17 cellular contexts compared by ENCODE assay signal in the genomic region with DNA sequence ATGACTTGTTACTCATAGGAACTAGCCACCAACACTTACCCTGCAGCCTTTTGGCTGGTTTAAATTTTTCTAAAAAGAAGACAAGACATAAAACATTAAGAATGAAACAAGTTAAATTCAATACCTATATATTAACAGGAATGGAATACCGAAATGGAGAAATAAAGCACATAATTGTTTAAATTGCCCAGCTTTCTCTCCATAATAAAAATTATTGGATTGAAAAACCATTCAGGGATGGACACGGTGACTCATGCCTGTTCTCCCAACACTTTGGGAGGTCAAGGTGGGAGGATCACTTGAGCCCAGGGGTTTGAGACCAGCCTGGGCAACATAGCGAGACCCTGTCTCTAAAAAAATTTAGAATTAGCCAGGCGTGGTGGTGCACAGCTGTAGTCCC.
DNase-seq lines count a peak whose midpoint lies in the region; ATAC-seq, FAIRE-seq and TF ChIP-seq lines count a peak whose summit lies in the region.
"Had no signal": no experiment of that assay in that cellular context is flagged by ENCODE, and none has a peak within 500 bp of the region (broad histone marks: within the 10 kb centered on the region; RNA-seq: fewer than 3 reads in every experiment).

No MANE protein-coding gene starts in this region.

- H2AK9ac ChIP-seq in IMR-90 (replicated peaks; ENCODE audit: low read depth, low read length, poor library complexity), result no peak overlapping the region

- in situ Hi-C loops in IMR-90 (cut with MboI; ENCODE audit: low sequenced_read_pairs) (no loop called here), K562 (cut with MboI) (no loop called here), gastrocnemius medialis (cut with MboI; ENCODE audit: low sequenced_read_pairs in 4 of 4) (no loop called here)

- H4K5ac ChIP-seq in IMR-90 (ENCODE audit: low read depth, low read length), result no peak overlapping the region

- POLR2A ChIA-PET in IMR-90 (lab: Charles Lee; ENCODE audit: unreplicated experiment) (no interaction called here), K562 (lab: Yijun Ruan, JAX) (interaction anchor here (1.3 to 1.6 kb wide), 2 partner anchors 11 to 24 kb away, joined by 3 to 5 read pairs; no protein-coding TSS in a partner anchor)

- no CpG with 5 or more reads among the region's 4 CpGs for WGBS in IMR-90 (ENCODE audit: extremely low coverage in 2 of 2, insufficient read length in 1 of 2), 2 experiments
- 1% methylated on average over 4 of the region's 4 CpGs for whole genome bisulfite sequencing in K562 (ENCODE audit: insufficient coverage, low coverage, missing lambda C conversion rate)

- no peak overlapping the region for H2AFZ ChIP-seq in IMR-90 (replicated peaks; ENCODE audit: low read length, poor library complexity)
- H2AFZ ChIP-seq in K562 (ENCODE audit: low read depth, low read length), result no peak overlapping the region

- no peak overlapping the region for H2BK120ac ChIP-seq in IMR-90 (ENCODE audit: low read depth, low read length)

- no peak overlapping the region for H2BK15ac ChIP-seq in IMR-90 (ENCODE audit: low read depth, low read length)

- H3K56ac ChIP-seq in IMR-90 (ENCODE audit: extremely low read depth, insufficient read depth, low read length), result no peak overlapping the region

- H3K79me1 ChIP-seq in IMR-90 (ENCODE audit: low read depth in 1 of 2, low read length in 2 of 2), result no peaks in the 10 kb centered on the region

- no peaks in the 10 kb centered on the region for H3K4me1 ChIP-seq in IMR-90 (ENCODE audit: control insufficient read depth, insufficient read depth, low read length)
- H3K4me1 ChIP-seq in K562 (replicated peaks in 1 of 2; ENCODE audit: control insufficient read depth in 2 of 2, insufficient read depth in 2 of 2, low read length in 2 of 2), result no peaks in the 10 kb centered on the region
- peaks cover 32 to 40% of the 10 kb centered on the region in 2 donors for H3K4me1 ChIP-seq in gastrocnemius medialis
- H3K4me1 ChIP-seq in tibial artery, result no peaks in the 10 kb centered on the region

- no peak overlapping the region for H3K14ac ChIP-seq in IMR-90 (replicated peaks; ENCODE audit: low read depth, low read length)

- H2AK5ac ChIP-seq in IMR-90 (ENCODE audit: low read depth, low read length), result peak overlapping the region; percentile 45; the same call in 1 of the 2 replicates

- H3K27me3 ChIP-seq in IMR-90 (ENCODE audit: control insufficient read depth, insufficient read depth, low read length) (no peaks in the 10 kb centered on the region), K562 (ENCODE audit: control insufficient read depth in 2 of 2, insufficient read depth in 2 of 2, low read length in 2 of 2) (peaks cover 17 to 30% of the 10 kb centered on the region in 2 experiments), gastrocnemius medialis (no peaks in the 10 kb centered on the region), tibial artery (no peaks in the 10 kb centered on the region)
- H3K27me3 ChIP-seq: BE2C had no signal

- BruUV-seq in IMR-90 (replicated peaks; lab: Mats Ljungman, UMichigan) (no TSS peak), K562 (replicated peaks; lab: Mats Ljungman, UMichigan) (no TSS peak)

- H3K23ac ChIP-seq in IMR-90 (ENCODE audit: low read depth, low read length), result no peak overlapping the region

- no peak for DNase-seq in IMR-90
- no peak for DNase-seq in K562 (ENCODE audit: extremely low read depth in 1 of 4, low spot score in 3 of 4)
- DNase-seq in gastrocnemius medialis, result no peak
- no peak for DNase-seq in midbrain (lab: John Stamatoyannopoulos, UW)
- DNase-seq in tibial artery, result no peak
- DNase-seq in NCI-H1436 treated with DMSO at 0.1 percent for 48 hours (lab: John Stamatoyannopoulos, UW), result no peak
- DNase-seq: ACHN; BE2C; CD4-positive, CD25-positive, alpha-beta regulatory T cell; CD8-positive, alpha-beta memory T cell; COR-L47; DMS 273 treated with DMSO at 0.1 percent for 48 hours; DMS53; DND-41; EL; H9 had no signal

- H3K4me3 ChIP-seq in IMR-90 (ENCODE audit: insufficient read depth, low read depth, low read length) (no peak overlapping the region), K562 (no peak overlapping the region), gastrocnemius medialis (no peak overlapping the region), tibial artery (no peak overlapping the region)
- H3K4me3 ChIP-seq: GM12878 had no signal

- no peaks in the 10 kb centered on the region for H3K9me1 ChIP-seq in IMR-90 (ENCODE audit: insufficient read depth, low read length)
- H3K9me1 ChIP-seq in K562 (ENCODE audit: control insufficient read depth, insufficient read depth, low read length), result no peaks in the 10 kb centered on the region

- no peak overlapping the region for H2BK5ac ChIP-seq in IMR-90 (ENCODE audit: low read depth, low read length, poor library complexity, severe bottlenecking)

- H3K9ac ChIP-seq in IMR-90 (ENCODE audit: low read depth, low read length) (no peak overlapping the region), K562 (ENCODE audit: insufficient read depth in 1 of 2, low read depth in 2 of 2, low read length in 2 of 2) (no peak overlapping the region)

- H4K8ac ChIP-seq in IMR-90 (ENCODE audit: low read depth in 2 of 2, low read length in 2 of 2), result no peak overlapping the region

- H3K18ac ChIP-seq in IMR-90 (ENCODE audit: low read depth, low read length), result no peak overlapping the region

- H3K36me3 ChIP-seq in IMR-90 (ENCODE audit: control insufficient read depth, insufficient read depth, low read length), result no peaks in the 10 kb centered on the region
- H3K36me3 ChIP-seq in K562 (ENCODE audit: control insufficient read depth, insufficient read depth, low read length), result no peaks in the 10 kb centered on the region
- no peaks in the 10 kb centered on the region for H3K36me3 ChIP-seq in gastrocnemius medialis
- H3K36me3 ChIP-seq in tibial artery, result no peaks in the 10 kb centered on the region
- H3K36me3 ChIP-seq: BE2C had no signal

- ATAC-seq in IMR-90 (ENCODE audit: low read depth) (no peak), K562 (no peak), gastrocnemius medialis (no peak)
- ATAC-seq: GM12878 had no signal

- TF ChIP-seq EP300 in K562 (IDR thresholded peaks at IDR 0.05; ENCODE audit: low read length), result no peak

- dilution Hi-C loops in IMR-90 (cut with HindIII; ENCODE audit: low sequenced_read_pairs, unreplicated experiment), result no loop called here

- TF ChIP-seq CTCF in IMR-90 (conservative IDR thresholded peaks at IDR 0.05; ENCODE audit: low read depth, low read length) (no peak), K562 (IDR thresholded peaks at IDR 0.05 in 2 of 3, conservative IDR thresholded peaks at IDR 0.05 in 1 of 3; ENCODE audit: insufficient read depth in 2 of 3, low read depth in 1 of 3, low read length in 3 of 3) (no peak), gastrocnemius medialis (IDR thresholded peaks at IDR 0.05 in 4 of 5, conservative IDR thresholded peaks at IDR 0.05 in 1 of 5) (no peak), tibial artery (IDR thresholded peaks at IDR 0.05) (no peak)

- no peak overlapping the region for H2BK20ac ChIP-seq in IMR-90 (ENCODE audit: low read depth, low read length)

- intact Hi-C loops in IMR-90 (cut with micrococcal nuclease), result no loop called here
- intact Hi-C loops in K562 (cut with micrococcal nuclease), result no loop called here
- intact Hi-C loops in gastrocnemius medialis (cut with DNase I; ENCODE audit: low total_unique reads), result no loop called here
- intact Hi-C loops in tibial artery (cut with DNase I; ENCODE audit: low total_unique reads), result no loop called here

- no peaks in the 10 kb centered on the region for H4K20me1 ChIP-seq in IMR-90 (ENCODE audit: insufficient read depth, low read length)
- no peaks in the 10 kb centered on the region for H4K20me1 ChIP-seq in K562 (replicated peaks; ENCODE audit: control insufficient read depth, insufficient read depth, low read length)

- H3K27ac ChIP-seq in IMR-90 (ENCODE audit: insufficient read depth, low read length) (no peak overlapping the region), K562 (ENCODE audit: extremely low read depth, low read depth, low read length) (no peak overlapping the region), gastrocnemius medialis (peak overlapping the region; percentile 59 to 88 (median 78)), tibial artery (no peak overlapping the region)

- H3K79me2 ChIP-seq in K562 (ENCODE audit: control insufficient read depth, insufficient read depth, low read length), result no peaks in the 10 kb centered on the region

- no peak overlapping the region for H4K91ac ChIP-seq in IMR-90 (ENCODE audit: insufficient read depth, low read depth, low read length)

- no peak overlapping the region for H3K4me2 ChIP-seq in IMR-90 (ENCODE audit: low read depth, low read length)
- no peak overlapping the region for H3K4me2 ChIP-seq in K562 (ENCODE audit: insufficient read depth, low read length)

- H3K9me3 ChIP-seq in IMR-90 (ENCODE audit: control insufficient read depth, insufficient read depth, low read length), result no peaks in the 10 kb centered on the region
- no peaks in the 10 kb centered on the region for H3K9me3 ChIP-seq in K562 (replicated peaks; ENCODE audit: control insufficient read depth, insufficient read depth, low read depth, low read length)
- no peaks in the 10 kb centered on the region for H3K9me3 ChIP-seq in gastrocnemius medialis
- no peaks in the 10 kb centered on the region for H3K9me3 ChIP-seq in tibial artery
- H3K9me3 ChIP-seq: BE2C had no signal

- CTCF ChIA-PET in IMR-90 (lab: Yijun Ruan, JAX), result no interaction called here
- CTCF ChIA-PET in K562 (lab: Yijun Ruan, JAX; ENCODE audit: low intra/inter-chr PET ratio), result no interaction called here

- no peak for FAIRE-seq in K562 (lab: Jason Lieb, UNC)
- FAIRE-seq: GM12878 had no signal

- no peak overlapping the region for H3K4ac ChIP-seq in IMR-90 (ENCODE audit: low read depth, low read length)

- no peak for TF ChIP-seq POLR2A in IMR-90 (IDR thresholded peaks at IDR 0.05; ENCODE audit: low read depth, low read length)
- no peak for TF ChIP-seq POLR2A in K562 (conservative IDR thresholded peaks at IDR 0.05)
- TF ChIP-seq POLR2A in gastrocnemius medialis (IDR thresholded peaks at IDR 0.05), result no peak

- no peak for TF ChIP-seq RAD21 in IMR-90 (IDR thresholded peaks at IDR 0.05; ENCODE audit: low read length)
- TF ChIP-seq RAD21 in K562 (CRISPR knock-in tag; conservative IDR thresholded peaks at IDR 0.05 in 1 of 2, IDR thresholded peaks at IDR 0.05 in 1 of 2), result no peak

TF ChIP-seq in IMR-90, 13 proteins besides CTCF, POLR2A, EP300 and RAD21 (continues in another document):
- TF ChIP-seq RFX5 (IDR thresholded peaks at IDR 0.05; ENCODE audit: low read depth, low read length) (no peak), SMC3 (IDR thresholded peaks at IDR 0.05; ENCODE audit: low read depth, low read length) (no peak), MAZ (IDR thresholded peaks at IDR 0.05; ENCODE audit: borderline replicate concordance, low read depth, low read length) (no peak), MAFK (IDR thresholded peaks at IDR 0.05; ENCODE audit: low read depth, low read length) (no peak)

TF ChIP-seq in K562, 482 proteins besides CTCF, POLR2A, EP300 and RAD21:
- TF ChIP-seq CBX8 (IDR thresholded peaks at IDR 0.05; ENCODE audit: borderline replicate concordance, extremely low read depth, low read depth, low read length, poor library complexity, severe bottlenecking) (peak; percentile 99), ZNF707 (CRISPR knock-in tag; conservative IDR thresholded peaks at IDR 0.05) (no peak)

Comparison
In these comparisons a context has a peak if more than half of its experiments do, and no peak if none do; other contexts are left out.
1. H3K27ac ChIP-seq: peak in gastrocnemius medialis (4 of 4); none in IMR-90 (single experiment), K562 (single experiment) and tibial artery (0 of 2).